ENCODE assay signal across 19 cellular contexts in genomic region chr3:53189276-53189675, GRCh38. TPM values are rescaled to one million over a fixed set of nuclear protein-coding genes. Genes with fewer than 3 reads are reported as not detected.
DNase-seq lines count a peak whose midpoint lies in the region; ATAC-seq, FAIRE-seq and TF ChIP-seq lines count a peak whose summit lies in the region.
"Had no signal": no experiment of that assay in that cellular context is flagged by ENCODE, and none has a peak within 500 bp of the region (broad histone marks: within the 10 kb centered on the region; RNA-seq: fewer than 3 reads in every experiment).

No MANE protein-coding gene starts in this region.

- peaks cover 0 to 1% (median 0%) of the 10 kb centered on the region in 3 donors for H3K27me3 Mint-ChIP-seq in CD14-positive monocyte (ENCODE audit: low read depth in 3 of 3)
- H3K27me3 Mint-ChIP-seq: CD4-positive, alpha-beta memory T cell had no signal

- CTCF ChIA-PET in GM12878 (lab: Yijun Ruan, JAX), result interaction anchor here (0.9 to 4.8 kb wide), 2 partner anchors 15 to 55 kb away, joined by 3 to 54 read pairs; no protein-coding TSS in a partner anchor

- H3K27me3 ChIP-seq in MM.1S (replicated peaks; ENCODE audit: insufficient read depth, low read length) (no peaks in the 10 kb centered on the region), GM12878 (replicated peaks in 1 of 2; ENCODE audit: control insufficient read depth in 2 of 2, insufficient read depth in 2 of 2, low read length in 1 of 2) (no peaks in the 10 kb centered on the region)

- DNase-seq in CD14-positive monocyte (ENCODE audit: low spot score), result peak; percentile 30
- DNase-seq in MM.1S, result no peak
- DNase-seq in GM12878 (ENCODE audit: low read depth, low spot score), result no peak
- DNase-seq in HT-29 (ENCODE audit: low spot score), result no peak
- DNase-seq: ACHN; CD4-positive, alpha-beta memory T cell; DMS79 treated with DMSO at 0.1 percent for 48 hours; EL; HFFc6 had no signal

- SMC1A ChIA-PET in GM12878 (lab: Charles Lee; ENCODE audit: uncharacterized antibody, unreplicated experiment), result interaction anchor here (0.7 to 1.1 kb wide), 2 partner anchors 19 to 75 kb away, joined by 3 read pairs; no protein-coding TSS in a partner anchor

- intact Hi-C loops in CD14-positive monocyte (cut with micrococcal nuclease), result no loop called here
- intact Hi-C loops in GM12878 (cut with micrococcal nuclease; ENCODE audit: unreplicated experiment), result no loop called here

- H4K20me1 ChIP-seq in MM.1S (ENCODE audit: insufficient read depth, low read length) (no peaks in the 10 kb centered on the region), GM12878 (ENCODE audit: control insufficient read depth, insufficient read depth) (no peaks in the 10 kb centered on the region)

- H3K9me3 ChIP-seq in MM.1S (replicated peaks; ENCODE audit: insufficient read depth, low read length), result no peaks in the 10 kb centered on the region
- no peaks in the 10 kb centered on the region for H3K9me3 ChIP-seq in GM12878 (replicated peaks; ENCODE audit: control insufficient read depth, insufficient read depth, low read length)

- no peak overlapping the region for H2AFZ ChIP-seq in MM.1S (ENCODE audit: low read length)
- H2AFZ ChIP-seq in GM12878 (ENCODE audit: control insufficient read depth, low read depth, low read length), result no peak overlapping the region
- H2AFZ ChIP-seq: GM23338 had no signal

- H3K36me3 ChIP-seq in MM.1S (replicated peaks; ENCODE audit: insufficient read depth, low read length) (no peaks in the 10 kb centered on the region), GM12878 (ENCODE audit: control insufficient read depth in 2 of 2, insufficient read depth in 2 of 2, low read length in 1 of 2) (peaks cover 35 to 42% of the 10 kb centered on the region in 2 experiments)

- peak overlapping the region in 2 of 7 donors; percentile 41 to 50 for H3K27ac Mint-ChIP-seq in CD14-positive monocyte
- H3K27ac Mint-ChIP-seq: GM23338, HFFc6 had no signal

- no peak for TF ChIP-seq POLR2A in GM12878 (IDR thresholded peaks at IDR 0.05; ENCODE audit: low read depth, low read length)

- no peak for TF ChIP-seq EP300 in GM12878 (IDR thresholded peaks at IDR 0.05; ENCODE audit: borderline replicate concordance in 1 of 2, control insufficient read depth in 1 of 2, low read depth in 2 of 2, low read length in 2 of 2)

- ATAC-seq in GM12878 (no peak), GM18498 (IDR thresholded peaks at IDR 0.05; ENCODE audit: unreplicated experiment) (no peak), HG02885 (IDR thresholded peaks at IDR 0.05; ENCODE audit: poor library complexity, unreplicated experiment) (no peak), HG02870 (IDR thresholded peaks at IDR 0.05; ENCODE audit: unreplicated experiment) (no peak)
- ATAC-seq: GM23338, HCT116 had no signal

- TF ChIP-seq RAD21 in GM12878 (IDR thresholded peaks at IDR 0.05; ENCODE audit: insufficient read depth, low read depth, low read length), result no peak

- FAIRE-seq in GM12878 (lab: Jason Lieb, UNC), result no peak
- FAIRE-seq: A204.1, GM18507, H54 had no signal

- H3K9ac ChIP-seq in MM.1S (ENCODE audit: low read length) (no peak overlapping the region), GM12878 (ENCODE audit: control insufficient read depth, insufficient read depth, low read length) (no peak overlapping the region)
- H3K9ac ChIP-seq: KMS-11 had no signal

- H3K4me3 Mint-ChIP-seq in CD14-positive monocyte, result no peak overlapping the region
- H3K4me3 Mint-ChIP-seq: CD4-positive, alpha-beta memory T cell; GM23338; HFFc6 had no signal

- H3K79me2 ChIP-seq in MM.1S (ENCODE audit: low read length) (no peaks in the 10 kb centered on the region), GM12878 (ENCODE audit: control insufficient read depth, insufficient read depth, low read length) (no peaks in the 10 kb centered on the region)

- H3F3A ChIP-seq in MM.1S (ENCODE audit: insufficient read depth, low read length), result peaks cover 11% of the 10 kb centered on the region

- BruUV-seq in GM12878 (replicated peaks; lab: Mats Ljungman, UMichigan), result no TSS peak

- H3K4me3 ChIP-seq in MM.1S (ENCODE audit: low read length) (no peak overlapping the region), GM12878 (no peak overlapping the region)
- H3K4me3 ChIP-seq: GM23338 had no signal

- H3K9me3 Mint-ChIP-seq in CD14-positive monocyte, result no peaks in the 10 kb centered on the region
- H3K9me3 Mint-ChIP-seq: GM23338, HFFc6 had no signal

- 98% methylated on average over 3 of the region's 3 CpGs for WGBS in GM12878 (ENCODE audit: insufficient coverage, insufficient replicate concordance, low lambda C conversion rate, missing lambda C conversion rate)

- TF ChIP-seq CTCF in CD14-positive monocyte (IDR thresholded peaks at IDR 0.05) (no peak), MM.1S (IDR thresholded peaks at IDR 0.05; ENCODE audit: low read length) (no peak), GM12878 (IDR thresholded peaks at IDR 0.05 in 2 of 3, conservative IDR thresholded peaks at IDR 0.05 in 1 of 3; ENCODE audit: control insufficient read depth in 2 of 3, extremely low read depth in 1 of 3, insufficient read depth in 1 of 3, low read depth in 3 of 3, low read length in 3 of 3) (no peak)

- peaks cover 28% of the 10 kb centered on the region for H3K4me1 ChIP-seq in MM.1S (ENCODE audit: low read length)
- H3K4me1 ChIP-seq in GM12878 (ENCODE audit: control insufficient read depth, insufficient read depth, low read length), result peaks cover 60% of the 10 kb centered on the region

- POLR2A ChIA-PET in GM12878 (lab: Charles Lee), result interaction anchor here (1.1 kb wide), 1 partner anchor 8 kb away, joined by 4 read pairs; no protein-coding TSS in a partner anchor

- RAD21 ChIA-PET in GM12878 (lab: Charles Lee; ENCODE audit: unreplicated experiment), result interaction anchor here (0.5 to 4.5 kb wide), 5 partner anchors 9 to 55 kb away, joined by 3 to 32 read pairs (median 3); no protein-coding TSS in a partner anchor

- no peaks in the 10 kb centered on the region for H3K9me2 ChIP-seq in MM.1S (replicated peaks; ENCODE audit: insufficient read depth, low read length)

- peak overlapping the region; percentile 67; the same call in 1 of the 2 replicates for H3K27ac ChIP-seq in MM.1S (ENCODE audit: low read length)
- H3K27ac ChIP-seq in GM12878 (ENCODE audit: control insufficient read depth, insufficient read depth), result peak overlapping the region; percentile 66
- H3K27ac ChIP-seq: C4-2B, KMS-11 had no signal

- H3K4me2 ChIP-seq in MM.1S (ENCODE audit: low read depth, low read length) (no peak overlapping the region), GM12878 (ENCODE audit: control insufficient read depth, insufficient read depth) (no peak overlapping the region)
- H3K4me2 ChIP-seq: GM23338, KMS-11 had no signal

- peaks cover 14% of the 10 kb centered on the region for H3K4me1 Mint-ChIP-seq in CD14-positive monocyte

- H3K36me3 Mint-ChIP-seq in CD14-positive monocyte, result peaks cover 84 to 95% of the 10 kb centered on the region in 2 donors

- in situ Hi-C loops in GM12878 (cut with MboI), result no loop called here

TF ChIP-seq in GM12878, 131 proteins besides CTCF, POLR2A, EP300 and RAD21 (continues in another document):
- TF ChIP-seq POLR2AphosphoS2 (IDR thresholded peaks at IDR 0.05; ENCODE audit: low read depth, low read length) (no peak), KDM1A (IDR thresholded peaks at IDR 0.05; ENCODE audit: borderline replicate concordance) (no peak), NR2C1 (IDR thresholded peaks at IDR 0.05) (no peak)

RNA-seq across cellular contexts. Expression of gene PRKCD, which starts 28.3 kb away (rescaled TPM):
- polyA plus RNA-seq in CD14-positive monocyte, result 100 to 1,000 TPM; 123 to 158 TPM
- 13.2 and 14.9 TPM in 2 replicates for total RNA-seq in GM12878 (2013; cell fraction: nucleolus; rRNA removed)
- total RNA-seq in GM12878 (2014; rRNA removed), result 12.5 and 17.3 TPM in 2 replicates
- 28.0 TPM in 2 replicates for total RNA-seq in GM12878 (2014; rRNA removed; fragmentation: Illumina TruSeq; extraction: Trizol)
- total RNA-seq in GM12878 (2021), result 78.3 and 81.7 TPM in 2 replicates
- 27.9 TPM for polyA plus RNA-seq in GM12878 (2011; ENCODE audit: low read depth)
- 69.0 and 114 TPM in 2 replicates for polyA plus RNA-seq in GM12878 (2011; rRNA removed)
- 110 and 139 TPM in 2 replicates for polyA plus RNA-seq in GM12878 (2011; cell fraction: cytosol; rRNA removed)
- polyA plus RNA-seq in GM12878 (2011; cell fraction: nucleus; rRNA removed), result 155 and 176 TPM in 2 replicates
- 57.8 and 64.6 TPM in 2 replicates for polyA plus RNA-seq in GM12878 (2012)
- 79.1 and 90.0 TPM in 2 replicates for polyA plus RNA-seq in GM12878 (2014; fragmentation: Illumina TruSeq; extraction: Trizol)
- 10 to 100 TPM; 13.2 to 22.1 TPM for polyA plus RNA-seq in GM12878 (2014; fragmentation: Nextera tagmentation; extraction: Ambion mirVana)
- polyA plus RNA-seq in GM12878 (2014; rRNA removed), result 85.7 and 90.7 TPM in 2 replicates
- polyA plus RNA-seq in GM12878 (2016; fragmentation: Nextera tagmentation; extraction: Ambion mirVana), result 10 to 100 TPM; 10.0 to 56.8 TPM
- polyA minus RNA-seq in GM12878 (2011; rRNA and poly(A)+ RNA removed), result 123 and 129 TPM in 2 replicates
- 34.2 and 36.8 TPM in 2 replicates for polyA minus RNA-seq in GM12878 (2011; cell fraction: cytosol; rRNA and poly(A)+ RNA removed)
- 40.1 and 59.2 TPM in 2 replicates for polyA minus RNA-seq in GM12878 (2011; cell fraction: nucleus; rRNA and poly(A)+ RNA removed)
- 5.2 and 5.9 TPM in 2 replicates for total RNA-seq in HT-29 (2014; rRNA removed; shearing (Covaris generic))

RNA-seq across cellular contexts. Expression of gene RFT1, which starts 59.0 kb away (rescaled TPM):
- polyA plus RNA-seq in CD14-positive monocyte (10 to 100 TPM; 25.6 to 34.9 TPM), GM12878 (2011; rRNA removed) (29.5 and 34.5 TPM in 2 replicates), GM12878 (2014; fragmentation: Illumina TruSeq; extraction: Trizol) (33.3 and 34.5 TPM in 2 replicates), GM12878 (2014; fragmentation: Nextera tagmentation; extraction: Ambion mirVana) (10 to 100 TPM; 24.7 to 29.0 TPM), GM12878 (2014; rRNA removed) (33.5 and 36.0 TPM in 2 replicates), GM12878 (2016; fragmentation: Nextera tagmentation; extraction: Ambion mirVana) (10 to 100 TPM; 73.8 to 75.1 TPM)
- 64.3 and 64.9 TPM in 2 replicates for total RNA-seq in GM12878 (2013; cell fraction: nucleolus; rRNA removed)
- total RNA-seq in GM12878 (2014; rRNA removed) (27.5 and 31.1 TPM in 2 replicates), GM12878 (2014; rRNA removed; fragmentation: Illumina TruSeq; extraction: Trizol) (16.0 and 16.6 TPM in 2 replicates), GM12878 (2021) (40.3 and 41.3 TPM in 2 replicates)
- polyA plus RNA-seq in GM12878 (2011; ENCODE audit: low read depth), result 8.9 TPM
- 27.7 and 30.4 TPM in 2 replicates for polyA plus RNA-seq in GM12878 (2011; cell fraction: cytosol; rRNA removed)
- 15.8 and 24.1 TPM in 2 replicates for polyA plus RNA-seq in GM12878 (2011; cell fraction: nucleus; rRNA removed)
- 16.6 and 24.6 TPM in 2 replicates for polyA plus RNA-seq in GM12878 (2012)
- 41.8 and 52.7 TPM in 2 replicates for polyA minus RNA-seq in GM12878 (2011; rRNA and poly(A)+ RNA removed)
- polyA minus RNA-seq in GM12878 (2011; cell fraction: cytosol; rRNA and poly(A)+ RNA removed), result 11.5 and 13.1 TPM in 2 replicates
- 13.4 and 21.2 TPM in 2 replicates for polyA minus RNA-seq in GM12878 (2011; cell fraction: nucleus; rRNA and poly(A)+ RNA removed)
- 10.6 and 12.0 TPM in 2 replicates for total RNA-seq in HT-29 (2014; rRNA removed; shearing (Covaris generic))
